11 cellular contexts compared by ENCODE assay signal in the genomic region with DNA sequence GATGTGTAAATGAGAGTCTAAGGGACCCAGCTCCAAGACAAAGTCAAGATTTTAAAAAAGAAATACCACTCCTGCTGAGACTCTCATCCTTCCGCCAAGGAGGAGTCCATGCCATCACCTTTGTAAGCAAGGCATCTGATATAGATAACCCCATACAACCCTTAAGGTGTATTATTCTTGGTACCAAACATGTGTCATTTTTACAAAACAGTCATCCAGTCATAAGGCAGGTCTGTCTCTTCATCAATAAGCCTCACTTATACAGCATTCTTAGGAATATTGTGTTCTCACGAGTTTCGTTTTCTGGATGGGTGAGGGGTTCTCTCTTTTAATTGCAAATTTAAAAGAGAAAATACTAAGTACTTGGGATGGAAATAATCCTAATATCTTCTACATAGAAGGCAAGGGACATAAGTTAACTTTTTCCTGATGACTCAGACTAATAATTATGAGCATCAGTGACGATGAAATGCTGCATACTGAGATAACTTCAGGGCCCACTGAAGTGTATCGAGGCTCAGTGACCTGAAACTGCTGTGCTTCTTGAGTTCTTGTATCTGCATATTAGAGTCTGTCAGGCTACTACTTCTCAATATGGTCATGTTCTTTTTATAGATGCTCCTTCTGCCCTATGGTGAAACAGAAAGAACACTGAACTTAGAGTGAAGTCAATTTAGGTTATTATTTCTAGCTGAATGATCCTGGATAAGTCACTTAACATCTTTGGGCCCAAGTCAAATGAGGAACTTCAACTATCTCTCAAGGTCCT.
DNase-seq lines count a peak whose midpoint lies in the region; ATAC-seq and TF ChIP-seq lines count a peak whose summit lies in the region.
"Had no signal": no experiment of that assay in that cellular context is flagged by ENCODE, and none has a peak within 500 bp of the region (broad histone marks: within the 10 kb centered on the region; RNA-seq: fewer than 3 reads in every experiment).

No MANE protein-coding gene starts in this region.

- no peaks in the 10 kb centered on the region for H3K4me1 ChIP-seq in hepatocyte (ENCODE audit: insufficient read depth)
- H3K4me1 ChIP-seq: colonic mucosa had no signal

- H3K9me3 Mint-ChIP-seq in memory B cell = no peaks in the 10 kb centered on the region

- no peak overlapping the region for H3K4me3 ChIP-seq in dorsolateral prefrontal cortex
- no peak overlapping the region for H3K4me3 ChIP-seq in hepatocyte
- H3K4me3 ChIP-seq: colonic mucosa, MG63 had no signal

- no peaks in the 10 kb centered on the region for H4K20me1 ChIP-seq in hepatocyte (ENCODE audit: insufficient read depth, poor library complexity, severe bottlenecking)

- H3K36me3 Mint-ChIP-seq in memory B cell = peaks cover 5% of the 10 kb centered on the region

- no peaks in the 10 kb centered on the region for H3K27me3 ChIP-seq in dorsolateral prefrontal cortex
- no peaks in the 10 kb centered on the region for H3K27me3 ChIP-seq in hepatocyte
- H3K27me3 ChIP-seq: colonic mucosa, MG63 had no signal

- peak overlapping the region; percentile 81 for H3K27ac Mint-ChIP-seq in memory B cell

- WGBS in hepatocyte (ENCODE audit: low lambda C conversion rate, missing lambda C conversion rate) = 95% methylated on average over 5 of the region's 5 CpGs

- H3K4me1 Mint-ChIP-seq in memory B cell = peaks cover 40% of the 10 kb centered on the region

- intact Hi-C loops in dorsolateral prefrontal cortex (cut with DNase I) = no loop called here

- no peak overlapping the region for H2AFZ ChIP-seq in hepatocyte

- no peaks in the 10 kb centered on the region for H3K9me3 ChIP-seq in hepatocyte (ENCODE audit: low read depth)
- H3K9me3 ChIP-seq: colonic mucosa, MG63 had no signal

- H3K36me3 ChIP-seq in hepatocyte (replicated peaks; ENCODE audit: insufficient read depth, low read depth) = no peaks in the 10 kb centered on the region
- H3K36me3 ChIP-seq: colonic mucosa, MG63 had no signal

- H3K27ac ChIP-seq in dorsolateral prefrontal cortex = no peak overlapping the region
- no peak overlapping the region for H3K27ac ChIP-seq in hepatocyte
- H3K27ac ChIP-seq: colonic mucosa had no signal

- H3K4me3 Mint-ChIP-seq in memory B cell = peak overlapping the region; percentile 52

- DNase-seq in memory B cell (ENCODE audit: low spot score in 2 of 2) (peak in 1 of 2 donors; percentile 46), dorsolateral prefrontal cortex (no peak), activated gamma-delta T cell treated with Interleukin-2 at 50 U/mL for 16 hours (no peak), hepatocyte (ENCODE audit: low spot score) (no peak), epidermal melanocyte (ENCODE audit: insufficient read length, low spot score) (no peak)
- DNase-seq: colonic mucosa, MG63, SHP77 had no signal

- H3K4me2 ChIP-seq in hepatocyte = no peak overlapping the region

- peaks cover 38% of the 10 kb centered on the region for H3K79me2 ChIP-seq in hepatocyte

- ATAC-seq in GM18867 (IDR thresholded peaks at IDR 0.05; ENCODE audit: unreplicated experiment) (peak; percentile 99), GM21529 (IDR thresholded peaks at IDR 0.05; ENCODE audit: unreplicated experiment) (peak; percentile 100), HG03196 (IDR thresholded peaks at IDR 0.05; ENCODE audit: unreplicated experiment) (peak; percentile 100), memory B cell (ENCODE audit: low read depth) (peak; percentile 94)

- no peak for TF ChIP-seq CTCF in dorsolateral prefrontal cortex (IDR thresholded peaks at IDR 0.05 in 54 of 56, conservative IDR thresholded peaks at IDR 0.05 in 2 of 56; ENCODE audit: low read depth in 1 of 56, partially characterized antibody in 56 of 56)
- no peak for TF ChIP-seq CTCF in hepatocyte (IDR thresholded peaks at IDR 0.05; ENCODE audit: poor library complexity)

- no peaks in the 10 kb centered on the region for H3K9me2 ChIP-seq in hepatocyte (replicated peaks; ENCODE audit: insufficient read depth)

- no peaks in the 10 kb centered on the region for H3K27me3 Mint-ChIP-seq in memory B cell
